Comparison of ENCODE assay signal across 2 cellular contexts in genomic region chr4:140568507-140569306, GRCh38.
TF ChIP-seq lines count a peak whose summit lies in the region.

UCP1 (minus strand) TSS chr4:140568961; CDS start chr4:140568729, 232 bp downstream.

TF ChIP-seq in A549, 52 proteins besides CTCF, POLR2A, EP300 and RAD21 (continued from another document):
- no peak for TF ChIP-seq MAX (IDR thresholded peaks at IDR 0.05)
- TF ChIP-seq SMC3 (IDR thresholded peaks at IDR 0.05) = no peak
- no peak for TF ChIP-seq FOSB (CRISPR knock-in tag; IDR thresholded peaks at IDR 0.05)
- TF ChIP-seq BHLHE40 (IDR thresholded peaks at IDR 0.05; ENCODE audit: low read depth, low read length) = no peak

TF ChIP-seq in HEK293, 187 proteins besides CTCF, POLR2A, EP300 and RAD21 (continued from another document):
- TF ChIP-seq ZNF449 (tag by site-specific recombination; IDR thresholded peaks at IDR 0.05) (no peak), ZNF521 (tag by site-specific recombination; IDR thresholded peaks at IDR 0.05) (no peak), REPIN1 (tag by site-specific recombination; IDR thresholded peaks at IDR 0.05; ENCODE audit: low read depth) (no peak), ZNF561 (tag by site-specific recombination; IDR thresholded peaks at IDR 0.05; ENCODE audit: borderline replicate concordance) (no peak), ZNF155 (tag by site-specific recombination; IDR thresholded peaks at IDR 0.05) (no peak), ZNF549 (tag by site-specific recombination; IDR thresholded peaks at IDR 0.05) (no peak), ZNF704 (tag by site-specific recombination; IDR thresholded peaks at IDR 0.05) (no peak), PRDM4 (tag by site-specific recombination; IDR thresholded peaks at IDR 0.05) (no peak)
